In genomic region chr17:77453613-77454559, GRCh38 we compare ENCODE assay signal across 9 cellular contexts.
DNase-seq lines count a peak whose midpoint lies in the region; ATAC-seq, FAIRE-seq and TF ChIP-seq lines count a peak whose summit lies in the region.
"Had no signal": no experiment of that assay in that cellular context is flagged by ENCODE, and none has a peak within 500 bp of the region (broad histone marks: within the 10 kb centered on the region; RNA-seq: fewer than 3 reads in every experiment).

No MANE protein-coding gene starts in this region.

- H4K20me1 ChIP-seq in keratinocyte (ENCODE audit: control insufficient read depth, extremely low read depth, insufficient read depth, low read length): peaks cover 19% of the 10 kb centered on the region

- WGBS in suprapubic skin: 56% methylated on average over 15 of the region's 29 CpGs

- no peak for TF ChIP-seq EP300 in suprapubic skin (IDR thresholded peaks at IDR 0.05)

- POLR2A ChIA-PET in activated CD4-positive, alpha-beta T cell treated with anti-CD3 and anti-CD28 coated beads, Interleukin-2, amount 10 ng/mL, durations not matched to agents 7 days and 5 days (lab: Charles Lee): interaction anchor here (0.6 to 1.8 kb wide), 4 partner anchors 8 to 317 kb away, joined by 3 to 11 read pairs (median 4); no protein-coding TSS in a partner anchor

- peaks cover 87% of the 10 kb centered on the region for H3K79me2 ChIP-seq in keratinocyte (ENCODE audit: control insufficient read depth, insufficient read depth, low read length)

- peaks cover 83% of the 10 kb centered on the region for H3K36me3 Mint-ChIP-seq in activated CD4-positive, alpha-beta T cell treated with anti-CD3 and anti-CD28 coated beads, Interleukin-2, amount 10 ng/mL, durations not matched to agents 7 days and 5 days (ENCODE audit: low read depth)
- peaks cover 34% of the 10 kb centered on the region for H3K36me3 Mint-ChIP-seq in activated CD8-positive, alpha-beta memory T cell treated with anti-CD3 and anti-CD28 coated beads, Interleukin-2, amount 10 ng/mL, durations not matched to agents 7 days and 5 days

- H3K4me1 ChIP-seq in keratinocyte (ENCODE audit: control insufficient read depth, extremely low read depth, insufficient read depth, low read length) (peaks cover 63% of the 10 kb centered on the region), suprapubic skin (peaks cover 100% of the 10 kb centered on the region)

- peak overlapping the region; percentile 14 to 62 (median 53) for H3K4me3 ChIP-seq in keratinocyte (ENCODE audit: control insufficient read depth in 2 of 3, extremely low read depth in 1 of 3, insufficient read depth in 2 of 3, low read depth in 1 of 3, low read length in 3 of 3)
- peak overlapping the region; percentile 31 for H3K4me3 ChIP-seq in suprapubic skin

- peak overlapping the region; percentile 77 for H3K9ac ChIP-seq in keratinocyte (ENCODE audit: control insufficient read depth, extremely low read depth, insufficient read depth, low read length)

- H3K9me3 ChIP-seq in keratinocyte (ENCODE audit: control insufficient read depth, low read depth, low read length): no peaks in the 10 kb centered on the region
- no peaks in the 10 kb centered on the region for H3K9me3 ChIP-seq in suprapubic skin

- FAIRE-seq in keratinocyte (lab: Jason Lieb, UNC): peak; percentile 83
- FAIRE-seq: islet of Langerhans had no signal

- peak overlapping the region; percentile 98 for H3K27ac Mint-ChIP-seq in activated CD4-positive, alpha-beta T cell treated with anti-CD3 and anti-CD28 coated beads, Interleukin-2, amount 10 ng/mL, durations not matched to agents 7 days and 5 days
- peak overlapping the region; percentile 99 for H3K27ac Mint-ChIP-seq in activated CD8-positive, alpha-beta memory T cell treated with anti-CD3 and anti-CD28 coated beads, Interleukin-2, amount 10 ng/mL, durations not matched to agents 7 days and 5 days

- peaks cover 57% of the 10 kb centered on the region for H3K4me1 Mint-ChIP-seq in activated CD4-positive, alpha-beta T cell treated with anti-CD3 and anti-CD28 coated beads, Interleukin-2, amount 10 ng/mL, durations not matched to agents 7 days and 5 days
- H3K4me1 Mint-ChIP-seq in activated CD8-positive, alpha-beta memory T cell treated with anti-CD3 and anti-CD28 coated beads, Interleukin-2, amount 10 ng/mL, durations not matched to agents 7 days and 5 days: peaks cover 66% of the 10 kb centered on the region

- TF ChIP-seq POLR2A in suprapubic skin (IDR thresholded peaks at IDR 0.05): no peak

- peaks cover 6% of the 10 kb centered on the region for H3K9me1 ChIP-seq in keratinocyte (ENCODE audit: control insufficient read depth, extremely low read depth, insufficient read depth, low read length)

- no peaks in the 10 kb centered on the region for H3K27me3 Mint-ChIP-seq in activated CD4-positive, alpha-beta T cell treated with anti-CD3 and anti-CD28 coated beads, Interleukin-2, amount 10 ng/mL, durations not matched to agents 7 days and 5 days
- no peaks in the 10 kb centered on the region for H3K27me3 Mint-ChIP-seq in activated CD8-positive, alpha-beta memory T cell treated with anti-CD3 and anti-CD28 coated beads, Interleukin-2, amount 10 ng/mL, durations not matched to agents 7 days and 5 days

- ATAC-seq in activated CD8-positive, alpha-beta memory T cell treated with anti-CD3 and anti-CD28 coated beads, Interleukin-2, amount 10 ng/mL, durations not matched to agents 7 days and 5 days: peak; percentile 38
- ATAC-seq in HG03280 (IDR thresholded peaks at IDR 0.05; ENCODE audit: unreplicated experiment): no peak

- dilution Hi-C loops in keratinocyte (cut with MboI; ENCODE audit: extremely low pct_ligation_motif_present, low sequenced_read_pairs): no loop called here

- H2AFZ ChIP-seq in keratinocyte (ENCODE audit: control insufficient read depth, low read length): no peak overlapping the region

- H3K4me2 ChIP-seq in keratinocyte (ENCODE audit: control insufficient read depth, extremely low read depth, insufficient read depth, low read depth, low read length): peak overlapping the region; percentile 91

- no peaks in the 10 kb centered on the region for H3K27me3 ChIP-seq in keratinocyte (ENCODE audit: control insufficient read depth, extremely low read depth, insufficient read depth, low read length)
- no peaks in the 10 kb centered on the region for H3K27me3 ChIP-seq in suprapubic skin

- peak overlapping the region; percentile 95 for H3K4me3 Mint-ChIP-seq in activated CD4-positive, alpha-beta T cell treated with anti-CD3 and anti-CD28 coated beads, Interleukin-2, amount 10 ng/mL, durations not matched to agents 7 days and 5 days
- H3K4me3 Mint-ChIP-seq in activated CD8-positive, alpha-beta memory T cell treated with anti-CD3 and anti-CD28 coated beads, Interleukin-2, amount 10 ng/mL, durations not matched to agents 7 days and 5 days: peak overlapping the region; percentile 86

- TF ChIP-seq CTCF in keratinocyte (optimal IDR thresholded peaks at IDR 0.05 in 1 of 3, IDR thresholded peaks at IDR 0.05 in 1 of 3, conservative IDR thresholded peaks at IDR 0.05 in 1 of 3; ENCODE audit: extremely low read depth in 1 of 3, insufficient read depth in 2 of 3, low read length in 3 of 3): no peak
- no peak for TF ChIP-seq CTCF in suprapubic skin (IDR thresholded peaks at IDR 0.05)

- CTCF ChIA-PET in activated CD4-positive, alpha-beta T cell treated with anti-CD3 and anti-CD28 coated beads, Interleukin-2, amount 10 ng/mL, durations not matched to agents 7 days and 5 days (lab: Charles Lee): interaction anchor here (0.6 to 2.6 kb wide), 21 partner anchors 9 to 1344 kb away, joined by 3 to 12 read pairs (median 4); partner anchors contain the start of gene TNRC6C
- CTCF ChIA-PET in activated CD8-positive, alpha-beta memory T cell treated with anti-CD3 and anti-CD28 coated beads, Interleukin-2, amount 10 ng/mL, durations not matched to agents 7 days and 5 days (lab: Charles Lee): interaction anchor here (0.9 to 8.6 kb wide), 13 partner anchors 9 to 121 kb away, joined by 3 to 98 read pairs (median 5); no protein-coding TSS in a partner anchor

- H3K27ac ChIP-seq in keratinocyte (ENCODE audit: control insufficient read depth, insufficient read depth, low read length) (peak overlapping the region; percentile 86), suprapubic skin (peak overlapping the region; percentile 51)

- peak; percentile 75 for DNase-seq in activated CD4-positive, alpha-beta T cell treated with anti-CD3 and anti-CD28 coated beads, Interleukin-2, amount 10 ng/mL, durations not matched to agents 7 days and 5 days
- no peak for DNase-seq in activated CD4-positive, alpha-beta T cell treated with anti-CD3 and anti-CD28 coated beads, Interleukin-2, amount 50 U/mL, for 1 hour
- peak; percentile 85 for DNase-seq in activated CD8-positive, alpha-beta memory T cell treated with anti-CD3 and anti-CD28 coated beads, Interleukin-2, amount 10 ng/mL, durations not matched to agents 7 days and 5 days
- no peak for DNase-seq in keratinocyte (ENCODE audit: low read depth, low spot score)
- DNase-seq in suprapubic skin (ENCODE audit: low spot score in 2 of 2): no peak
- no peak for DNase-seq in NCI-H524 (lab: John Stamatoyannopoulos, UW)
- DNase-seq in DMS79 treated with DMSO at 0.1 percent for 48 hours (lab: John Stamatoyannopoulos, UW): no peak

- no peaks in the 10 kb centered on the region for H3K9me3 Mint-ChIP-seq in activated CD4-positive, alpha-beta T cell treated with anti-CD3 and anti-CD28 coated beads, Interleukin-2, amount 10 ng/mL, durations not matched to agents 7 days and 5 days
- H3K9me3 Mint-ChIP-seq in activated CD8-positive, alpha-beta memory T cell treated with anti-CD3 and anti-CD28 coated beads, Interleukin-2, amount 10 ng/mL, durations not matched to agents 7 days and 5 days (ENCODE audit: low read depth): no peaks in the 10 kb centered on the region

- H3K36me3 ChIP-seq in keratinocyte (ENCODE audit: control insufficient read depth in 2 of 2, extremely low read depth in 1 of 2, insufficient read depth in 2 of 2, low read length in 2 of 2): peaks cover 7 to 8% of the 10 kb centered on the region in 2 experiments
- no peaks in the 10 kb centered on the region for H3K36me3 ChIP-seq in suprapubic skin

Comparison
In these comparisons a context has a peak if more than half of its experiments do, and no peak if none do; other contexts are left out.
1. DNase-seq: peak in activated CD4-positive, alpha-beta T cell treated with anti-CD3 and anti-CD28 coated beads, Interleukin-2, amount 10 ng/mL, durations not matched to agents 7 days and 5 days (single experiment) and activated CD8-positive, alpha-beta memory T cell treated with anti-CD3 and anti-CD28 coated beads, Interleukin-2, amount 10 ng/mL, durations not matched to agents 7 days and 5 days (single experiment); none in activated CD4-positive, alpha-beta T cell treated with anti-CD3 and anti-CD28 coated beads, Interleukin-2, amount 50 U/mL, for 1 hour (single experiment), keratinocyte (single experiment), suprapubic skin (0 of 2), NCI-H524 (0 of 2) and DMS79 treated with DMSO at 0.1 percent for 48 hours (single experiment).